ENCODE assay signal across 2 cellular contexts in genomic region chr6:4434655-4435054, GRCh38.
A peak's percentile ranks its signal among the peaks of the same experiment; 100 is the strongest.
TF ChIP-seq lines count a peak whose summit lies in the region.

No MANE protein-coding gene starts in this region.

TF ChIP-seq in GM23338, 12 proteins besides CTCF, POLR2A, EP300 and RAD21 (continued from another document):
- TF ChIP-seq REST (IDR thresholded peaks at IDR 0.05; ENCODE audit: unreplicated experiment) = no peak
- no peak for TF ChIP-seq CREB1 (CRISPR knock-in tag; IDR thresholded peaks at IDR 0.05; ENCODE audit: low read depth)
- no peak for TF ChIP-seq POLR2AphosphoS5 (IDR thresholded peaks at IDR 0.05; ENCODE audit: low read depth)
- no peak for TF ChIP-seq ETS1 (IDR thresholded peaks at IDR 0.05)
- no peak for TF ChIP-seq EZH2 (IDR thresholded peaks at IDR 0.05; ENCODE audit: low read depth, unreplicated experiment)

TF ChIP-seq in K562, 482 proteins besides CTCF, POLR2A, EP300 and RAD21 (continued from another document):
- TF ChIP-seq ZNF23 (CRISPR knock-in tag; IDR thresholded peaks at IDR 0.05) (no peak), ZBTB12 (CRISPR knock-in tag; IDR thresholded peaks at IDR 0.05) (no peak), CXXC5 (CRISPR knock-in tag; IDR thresholded peaks at IDR 0.05) (no peak), CEBPG (CRISPR knock-in tag; IDR thresholded peaks at IDR 0.05) (no peak), CEBPG (tag; conservative IDR thresholded peaks at IDR 0.05 in 1 of 2, IDR thresholded peaks at IDR 0.05 in 1 of 2) (peak; percentile 39 to 79; a peak in 3 of 4 replicates), CREB3 (tag; conservative IDR thresholded peaks at IDR 0.05; ENCODE audit: low read depth) (no peak), KDM2B (CRISPR knock-in tag; IDR thresholded peaks at IDR 0.05) (no peak), MTA3 (IDR thresholded peaks at IDR 0.05; ENCODE audit: borderline replicate concordance) (no peak), ATF3 (IDR thresholded peaks at IDR 0.05) (peak; percentile 47; the same call in 1 of the 2 replicates), ATF3 (CRISPR knock-in tag; conservative IDR thresholded peaks at IDR 0.05) (no peak), ZNF408 (CRISPR knock-in tag; IDR thresholded peaks at IDR 0.05; ENCODE audit: low read depth) (no peak)
